In genomic region chr14:20642182-20642581, GRCh38 we compare ENCODE assay signal across 12 cellular contexts. TPM values are rescaled to one million over a fixed set of nuclear protein-coding genes. Genes with fewer than 3 reads are reported as not detected.
"Had no signal": no experiment of that assay in that cellular context is flagged by ENCODE, and none has a peak within 500 bp of the region (broad histone marks: within the 10 kb centered on the region; RNA-seq: fewer than 3 reads in every experiment).

No MANE protein-coding gene starts in this region.

- H3K9me3 ChIP-seq: HAP-1 had no signal

- FAIRE-seq: HTR-8/SVneo had no signal

- H3K9me3 Mint-ChIP-seq: HFFc6 had no signal

- H3K4me2 ChIP-seq: KMS-11 had no signal

- H3K36me3 ChIP-seq: HAP-1 had no signal

- H3K4me3 ChIP-seq: GM23248, HAP-1 had no signal

- ATAC-seq: HCT116 had no signal

- H2AFZ ChIP-seq: GM23248 had no signal

- H3K4me1 ChIP-seq: HAP-1 had no signal

- DNase-seq: GM23248, GOT3, H7, HFFc6, IMR-90, KBM-7 had no signal

- H3K27ac Mint-ChIP-seq: HFFc6 had no signal

- H3K9ac ChIP-seq: GM23248, KMS-11 had no signal

- H3K27ac ChIP-seq: GM23248, KMS-11 had no signal

- H3K4me3 Mint-ChIP-seq: HFFc6 had no signal

RNA-seq across cellular contexts. Expression of gene OR6S1, which starts 0.7 kb away (rescaled TPM):
- total RNA-seq: GM23248, H4, H7, HFFc6, HT-29, IMR-90 had no signal
- polyA plus RNA-seq: GM23248, IMR-90 had no signal

RNA-seq across cellular contexts. Expression of gene RNASE12, which starts 51.0 kb away (rescaled TPM):
- total RNA-seq: GM23248, H4, H7, HFFc6, HT-29, IMR-90 had no signal
- polyA plus RNA-seq: GM23248, IMR-90 had no signal

RNA-seq across cellular contexts. Expression of gene RNASE11, which starts 54.4 kb away (rescaled TPM):
- total RNA-seq: GM23248, H4, H7, HFFc6, HT-29, IMR-90 had no signal
- polyA plus RNA-seq: GM23248, IMR-90 had no signal
